16 cellular contexts compared by ENCODE assay signal in genomic region chr5:5066276-5067186, GRCh38.
DNase-seq lines count a peak whose midpoint lies in the region; ATAC-seq and TF ChIP-seq lines count a peak whose summit lies in the region.
"Had no signal": no experiment of that assay in that cellular context is flagged by ENCODE, and none has a peak within 500 bp of the region (broad histone marks: within the 10 kb centered on the region; RNA-seq: fewer than 3 reads in every experiment).

No MANE protein-coding gene starts in this region.

- peak; percentile 1 for DNase-seq in choroid plexus epithelial cell (ENCODE audit: low read depth)
- peak; percentile 16 for DNase-seq in superior temporal gyrus (ENCODE audit: extremely low spot score)
- no peak for DNase-seq in immature natural killer cell
- no peak for DNase-seq in GF-D8 (lab: John Stamatoyannopoulos, UW)
- DNase-seq: activated CD4-positive, alpha-beta T cell treated with anti-CD3 and anti-CD28 coated beads for 36 hours; activated naive CD8-positive, alpha-beta T cell treated with anti-CD3 and anti-CD28 coated beads, Interleukin-2, amount 50 U/mL, for 24 hours; activated T-cell treated with anti-CD3 and anti-CD28 coated beads, Interleukin-2, amount 50 U/mL, for 24 hours; NCI-H1436; NCI-H510A; T-helper 17 cell had no signal

- no peak overlapping the region for H3K4me3 Mint-ChIP-seq in immature natural killer cell
- H3K4me3 Mint-ChIP-seq: activated CD4-positive, alpha-beta T cell treated with anti-CD3 and anti-CD28 coated beads for 36 hours; activated naive CD8-positive, alpha-beta T cell treated with anti-CD3 and anti-CD28 coated beads, Interleukin-2, amount 50 U/mL, for 24 hours; activated T-cell treated with anti-CD3 and anti-CD28 coated beads, Interleukin-2, amount 50 U/mL, for 24 hours; T-helper 17 cell had no signal

- no peak overlapping the region for H3K4me3 ChIP-seq in choroid plexus epithelial cell (ENCODE audit: low read depth, low read length)
- H3K4me3 ChIP-seq: coronary artery, ovary, suprapubic skin had no signal

- no peaks in the 10 kb centered on the region for H3K4me1 Mint-ChIP-seq in immature natural killer cell
- H3K4me1 Mint-ChIP-seq: activated CD4-positive, alpha-beta T cell treated with anti-CD3 and anti-CD28 coated beads for 36 hours; activated naive CD8-positive, alpha-beta T cell treated with anti-CD3 and anti-CD28 coated beads, Interleukin-2, amount 50 U/mL, for 24 hours; T-helper 17 cell had no signal

- ATAC-seq in GM18867 (IDR thresholded peaks at IDR 0.05; ENCODE audit: unreplicated experiment) (peak; percentile 47), HG03025 (IDR thresholded peaks at IDR 0.05; ENCODE audit: low FRiP score, unreplicated experiment) (peak; percentile 63), HG02884 (IDR thresholded peaks at IDR 0.05; ENCODE audit: unreplicated experiment) (no peak)
- ATAC-seq: activated CD4-positive, alpha-beta T cell treated with anti-CD3 and anti-CD28 coated beads for 36 hours; activated naive CD8-positive, alpha-beta T cell treated with anti-CD3 and anti-CD28 coated beads, Interleukin-2, amount 50 U/mL, for 24 hours; T-helper 17 cell had no signal

- peaks cover 0 to 2% (median 0%) of the 10 kb centered on the region in 3 donors for H3K27me3 Mint-ChIP-seq in immature natural killer cell (ENCODE audit: low read depth in 3 of 3)
- H3K27me3 Mint-ChIP-seq: activated naive CD8-positive, alpha-beta T cell treated with anti-CD3 and anti-CD28 coated beads, Interleukin-2, amount 50 U/mL, for 24 hours; activated T-cell treated with anti-CD3 and anti-CD28 coated beads, Interleukin-2, amount 50 U/mL, for 24 hours; T-helper 17 cell had no signal

- H3K36me3 Mint-ChIP-seq in immature natural killer cell: no peaks in the 10 kb centered on the region

- no peak overlapping the region for H3K27ac Mint-ChIP-seq in immature natural killer cell
- H3K27ac Mint-ChIP-seq: activated CD4-positive, alpha-beta T cell treated with anti-CD3 and anti-CD28 coated beads for 36 hours; activated naive CD8-positive, alpha-beta T cell treated with anti-CD3 and anti-CD28 coated beads, Interleukin-2, amount 50 U/mL, for 24 hours; activated T-cell treated with anti-CD3 and anti-CD28 coated beads, Interleukin-2, amount 50 U/mL, for 24 hours; T-helper 17 cell had no signal

- no peak for TF ChIP-seq CTCF in choroid plexus epithelial cell (conservative IDR thresholded peaks at IDR 0.05; ENCODE audit: low read depth, low read length)

- H3K9me3 Mint-ChIP-seq in immature natural killer cell: peaks cover 0 to 13% (median 3%) of the 10 kb centered on the region in 6 donors

Comparison
In these comparisons a context has a peak if more than half of its experiments do, and no peak if none do; other contexts are left out.
1. DNase-seq: peak in choroid plexus epithelial cell (single experiment) and superior temporal gyrus (single experiment); none in immature natural killer cell (0 of 3) and GF-D8 (single experiment).